In the genomic region with DNA sequence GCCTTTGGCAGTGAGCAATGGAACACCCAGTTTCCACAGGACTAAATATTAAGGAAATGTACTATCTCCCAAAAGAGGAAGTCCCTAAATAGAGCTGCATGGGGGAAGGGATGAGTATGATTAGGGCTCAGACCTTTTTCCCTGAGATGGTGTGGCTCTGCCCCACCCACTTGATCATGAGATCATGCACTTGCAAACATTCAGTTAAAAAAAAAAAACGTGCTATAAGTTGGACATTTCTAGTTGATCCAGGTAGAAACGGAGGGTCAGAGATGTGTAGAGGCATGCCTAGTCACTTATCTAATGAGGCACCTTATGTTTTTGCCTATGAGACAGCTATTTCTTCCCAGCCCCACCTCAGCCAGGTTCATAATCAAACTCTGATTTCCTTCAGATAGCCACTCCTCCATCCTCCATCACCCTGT, we compare ENCODE assay signal across 14 cellular contexts.
A peak's percentile ranks its signal among the peaks of the same experiment; 100 is the strongest.
DNase-seq lines count a peak whose midpoint lies in the region; ATAC-seq and TF ChIP-seq lines count a peak whose summit lies in the region.
"Had no signal": no experiment of that assay in that cellular context is flagged by ENCODE, and none has a peak within 500 bp of the region (broad histone marks: within the 10 kb centered on the region; RNA-seq: fewer than 3 reads in every experiment).

No MANE protein-coding gene starts in this region.

- DNase-seq in SIG-M5 treated with dmso at 0.1 percent for 504 hours (lab: John Stamatoyannopoulos, UW; ENCODE audit: unreplicated experiment) (peak; percentile 91), globus pallidus (ENCODE audit: low spot score) (peak; percentile 13)
- DNase-seq: activated CD4-positive, alpha-beta T cell treated with anti-CD3 and anti-CD28 coated beads, Interleukin-2, amount 50 U/mL, for 1 hour; colonic mucosa; GDM1; immature natural killer cell; NCI-H774; SHP77 treated with DMSO at 0.1 percent for 48 hours had no signal

- no peak overlapping the region for H3K9ac ChIP-seq in BLaER1
- H3K9ac ChIP-seq in Loucy (ENCODE audit: low read depth, low read length, poor library complexity, severe bottlenecking) = no peak overlapping the region

- no peak overlapping the region for H3K27ac ChIP-seq in BLaER1
- H3K27ac ChIP-seq: colonic mucosa had no signal

- TF ChIP-seq CTCF in Loucy (conservative IDR thresholded peaks at IDR 0.05; ENCODE audit: low read length) = no peak

- no peaks in the 10 kb centered on the region for H4K20me1 ChIP-seq in BLaER1
- H4K20me1 ChIP-seq in Loucy (ENCODE audit: insufficient read depth, low read length, poor library complexity, severe bottlenecking) = no peaks in the 10 kb centered on the region

- no peaks in the 10 kb centered on the region for H3F3A ChIP-seq in Loucy (ENCODE audit: low read depth)

- peak overlapping the region; percentile 61 for H3K4me2 ChIP-seq in BLaER1
- H3K4me2 ChIP-seq in Loucy (ENCODE audit: low read depth, low read length, poor library complexity, severe bottlenecking) = no peak overlapping the region

- peaks cover 33% of the 10 kb centered on the region for H3K4me1 ChIP-seq in BLaER1
- peaks cover 10% of the 10 kb centered on the region for H3K4me1 ChIP-seq in Loucy (ENCODE audit: insufficient read depth, low read length, poor library complexity, severe bottlenecking)
- H3K4me1 ChIP-seq: colonic mucosa had no signal

- H3K36me3 ChIP-seq in BLaER1 (no peaks in the 10 kb centered on the region), Loucy (ENCODE audit: insufficient read depth, low read length) (no peaks in the 10 kb centered on the region)
- H3K36me3 ChIP-seq: colonic mucosa had no signal

- 0 out of 2 replicates have a peak overlapping the region, but pooled peaks have one; percentile 28 for H2AFZ ChIP-seq in Loucy (ENCODE audit: low read length)

- no peak overlapping the region for H3K4me3 ChIP-seq in BLaER1
- no peak overlapping the region for H3K4me3 ChIP-seq in Loucy (ENCODE audit: low read length, poor library complexity, severe bottlenecking)
- H3K4me3 ChIP-seq: colonic mucosa had no signal

- H3K9me3 ChIP-seq in BLaER1 = no peaks in the 10 kb centered on the region
- H3K9me3 ChIP-seq in Loucy (ENCODE audit: insufficient read depth, low read depth, low read length) = no peaks in the 10 kb centered on the region
- H3K9me3 ChIP-seq: colonic mucosa had no signal

- H3K9me2 ChIP-seq in Loucy (replicated peaks; ENCODE audit: low read depth, low read length) = no peaks in the 10 kb centered on the region

- H3K27me3 ChIP-seq in BLaER1 (no peaks in the 10 kb centered on the region), Loucy (ENCODE audit: insufficient read depth, low read length, poor library complexity, severe bottlenecking) (no peaks in the 10 kb centered on the region)
- H3K27me3 ChIP-seq: colonic mucosa had no signal

- no peaks in the 10 kb centered on the region for H3K79me2 ChIP-seq in Loucy (ENCODE audit: insufficient read depth, low read length)

- no peak for ATAC-seq in GM21528 (IDR thresholded peaks at IDR 0.05; ENCODE audit: low FRiP score, unreplicated experiment)
- ATAC-seq in GM21786 (IDR thresholded peaks at IDR 0.05; ENCODE audit: unreplicated experiment) = no peak
- ATAC-seq in HG03025 (IDR thresholded peaks at IDR 0.05; ENCODE audit: low FRiP score, unreplicated experiment) = no peak
- no peak for ATAC-seq in HG03342 (IDR thresholded peaks at IDR 0.05; ENCODE audit: unreplicated experiment)
